Comparison of ENCODE assay signal across 1 cellular context in genomic region chr1:826831-827220, GRCh38.
TF ChIP-seq lines count a peak whose summit lies in the region.
"Not testable (repeated sequence)": the region's sequence is repeated elsewhere in the genome, so short reads cannot be mapped to it uniquely, and the experiment has no call there.

No MANE protein-coding gene starts in this region.

TF ChIP-seq in HepG2, 621 proteins besides CTCF, POLR2A, EP300 and RAD21 (continued from another document):
- TF ChIP-seq ARID4A (CRISPR knock-in tag; IDR thresholded peaks at IDR 0.05; ENCODE audit: borderline replicate concordance) = peak; percentile 52; the same call in 1 of the 2 replicates
- TF ChIP-seq HDAC1 (CRISPR knock-in tag; IDR thresholded peaks at IDR 0.05) = peak; percentile 6; the same call in 1 of the 2 replicates
- 0 out of 2 replicates have a peak, but pooled peaks have one; percentile 1 for TF ChIP-seq ARID5B (CRISPR knock-in tag; IDR thresholded peaks at IDR 0.05)
- TF ChIP-seq THAP9 (CRISPR knock-in tag; IDR thresholded peaks at IDR 0.05; ENCODE audit: borderline replicate concordance) = peak; percentile 60; the same call in 1 of the 2 replicates
- 0 out of 2 replicates have a peak, but pooled peaks have one; percentile 16 for TF ChIP-seq RXRA (CRISPR knock-in tag; IDR thresholded peaks at IDR 0.05)
- TF ChIP-seq ZBTB40 (IDR thresholded peaks at IDR 0.05) = not testable (repeated sequence)
- 0 out of 2 replicates have a peak, but pooled peaks have one; percentile 12 for TF ChIP-seq ZBTB40 (CRISPR knock-in tag; IDR thresholded peaks at IDR 0.05)
- TF ChIP-seq KDM2A (CRISPR knock-in tag; IDR thresholded peaks at IDR 0.05; ENCODE audit: borderline replicate concordance, low read depth) = 0 out of 2 replicates have a peak, but pooled peaks have one; percentile 3
- TF ChIP-seq HINFP (CRISPR knock-in tag; IDR thresholded peaks at IDR 0.05; ENCODE audit: low read depth) = peak; percentile 60; the same call in 1 of the 2 replicates
- 0 out of 2 replicates have a peak, but pooled peaks have one; percentile 67 for TF ChIP-seq ZNF839 (CRISPR knock-in tag; IDR thresholded peaks at IDR 0.05; ENCODE audit: borderline replicate concordance)
- TF ChIP-seq MAX (IDR thresholded peaks at IDR 0.05) = peak; percentile 31; the same call in 1 of the 2 replicates
